Comparison of ENCODE assay signal across 20 cellular contexts in the genomic region with DNA sequence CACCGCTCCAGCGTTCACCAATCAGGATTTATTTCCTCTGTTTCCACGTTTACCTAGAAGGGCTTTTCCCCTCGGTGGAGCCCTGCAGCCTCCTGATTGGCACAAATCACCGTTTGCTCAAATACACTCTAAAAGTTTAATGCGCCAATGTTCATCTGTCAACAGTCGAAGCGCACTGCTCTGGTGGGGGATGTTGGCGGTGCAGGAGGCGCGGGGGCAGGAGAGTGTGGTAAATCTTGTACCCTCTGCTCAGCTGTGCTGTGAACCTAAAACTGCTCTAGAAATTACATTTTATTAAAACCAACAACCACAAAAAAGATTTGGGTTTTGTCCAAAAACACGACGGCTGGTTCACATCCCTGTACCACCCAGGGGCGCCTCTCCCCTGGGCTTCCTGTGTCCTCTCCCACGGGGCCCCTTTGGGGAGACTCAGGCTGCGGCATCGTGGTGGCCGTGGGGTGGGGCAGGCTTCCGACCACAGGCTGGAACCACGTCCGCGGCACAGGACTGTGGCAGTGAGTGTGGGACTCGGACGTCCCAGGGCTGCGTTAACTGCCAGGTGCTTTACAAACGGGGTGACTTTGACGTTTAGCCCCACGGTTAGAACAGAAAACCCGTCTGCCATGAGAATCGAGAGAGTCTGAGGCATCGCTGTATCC. TPM values are rescaled to one million over a fixed set of nuclear protein-coding genes. Genes with fewer than 3 reads are reported as not detected.
"Had no signal": no experiment of that assay in that cellular context is flagged by ENCODE, and none has a peak within 500 bp of the region (broad histone marks: within the 10 kb centered on the region; RNA-seq: fewer than 3 reads in every experiment).

No MANE protein-coding gene starts in this region.

- H3K4me3 Mint-ChIP-seq: activated naive CD4-positive, alpha-beta T cell treated with anti-CD3 and anti-CD28 coated beads, Interleukin-2, amount 10 ng/mL, durations not matched to agents 7 days and 5 days had no signal

- H3K4me1 ChIP-seq: esophagus muscularis mucosa, prostate gland had no signal

- H3K27me3 ChIP-seq: brain microvascular endothelial cell had no signal

- H3K27ac Mint-ChIP-seq: activated naive CD4-positive, alpha-beta T cell treated with anti-CD3 and anti-CD28 coated beads, Interleukin-2, amount 10 ng/mL, durations not matched to agents 7 days and 5 days had no signal

- H3K36me3 ChIP-seq: brain microvascular endothelial cell, esophagus muscularis mucosa, prostate gland, thoracic aorta had no signal

- H3K27ac ChIP-seq: brain microvascular endothelial cell, dorsolateral prefrontal cortex, esophagus muscularis mucosa, prostate gland, thoracic aorta had no signal

- DNase-seq: activated CD4-positive, alpha-beta T cell treated with anti-CD3 and anti-CD28 coated beads, Interleukin-2, amount 50 U/mL, for 4 hours; activated CD4-positive, CD25-positive, alpha-beta regulatory T cell treated with anti-CD3 and anti-CD28 coated beads, Interleukin-2, amount 50 U/mL, for 72 hours; activated CD8-positive, alpha-beta memory T cell treated with anti-CD3 and anti-CD28 coated beads, Interleukin-2, amount 50 U/mL, for 48 hours; activated naive CD4-positive, alpha-beta T cell treated with anti-CD3 and anti-CD28 coated beads, Interleukin-2, amount 10 ng/mL, durations not matched to agents 7 days and 5 days; amniotic stem cell; brain microvascular endothelial cell; dorsolateral prefrontal cortex; left colon; midbrain; nucleus accumbens; stimulated activated CD4-positive, alpha-beta T cell treated with anti-CD3 and anti-CD28 coated beads, Interleukin-12 subunit alpha, Interleukin-12 subunit beta, amount 100 ng/mL, for 4 hours; stimulated activated naive CD4-positive, alpha-beta T cell treated with Interleukin-2 at 50 U/mL for 16 hours had no signal

- ATAC-seq: left colon, sciatic nerve had no signal

- H3K9me3 Mint-ChIP-seq: activated naive CD4-positive, alpha-beta T cell treated with anti-CD3 and anti-CD28 coated beads, Interleukin-2, amount 10 ng/mL, durations not matched to agents 7 days and 5 days had no signal

- H3K36me3 Mint-ChIP-seq: activated naive CD4-positive, alpha-beta T cell treated with anti-CD3 and anti-CD28 coated beads, Interleukin-2, amount 10 ng/mL, durations not matched to agents 7 days and 5 days had no signal

- H3K9me3 ChIP-seq: esophagus muscularis mucosa, prostate gland, thoracic aorta had no signal

- FAIRE-seq: endometrium had no signal

- H3K4me3 ChIP-seq: dorsolateral prefrontal cortex, esophagus muscularis mucosa, lung, prostate gland, thoracic aorta had no signal

RNA-seq across cellular contexts. Expression of a gene that starts 13.5 kb away (rescaled TPM):
- total RNA-seq: esophagus muscularis mucosa, fibroblast of villous mesenchyme, left colon, lung, sciatic nerve, thoracic aorta, urinary bladder had no signal
- polyA plus RNA-seq: lung, urinary bladder had no signal

RNA-seq across cellular contexts. Expression of a gene that starts 32.0 kb away (rescaled TPM):
- total RNA-seq: esophagus muscularis mucosa, fibroblast of villous mesenchyme, sciatic nerve, thoracic aorta, urinary bladder had no signal
